ENCODE assay signal across 2 cellular contexts in genomic region chr3:24405057-24405456, GRCh38.
TF ChIP-seq lines count a peak whose summit lies in the region.

No MANE protein-coding gene starts in this region.

TF ChIP-seq in liver, 16 proteins besides CTCF, POLR2A, EP300 and RAD21 (continued from another document):
- TF ChIP-seq REST (IDR thresholded peaks at IDR 0.05): no peak
- no peak for TF ChIP-seq HNF4G (IDR thresholded peaks at IDR 0.05)
- no peak for TF ChIP-seq EGR1 (IDR thresholded peaks at IDR 0.05; ENCODE audit: low read depth in 2 of 2)
- no peak for TF ChIP-seq RXRA (IDR thresholded peaks at IDR 0.05)
- no peak for TF ChIP-seq YY1 (IDR thresholded peaks at IDR 0.05)
- no peak for TF ChIP-seq JUND (IDR thresholded peaks at IDR 0.05)
- no peak for TF ChIP-seq TAF1 (conservative IDR thresholded peaks at IDR 0.05)

TF ChIP-seq in HepG2, 621 proteins besides CTCF, POLR2A, EP300 and RAD21 (continued from another document):
- TF ChIP-seq RAD51 (IDR thresholded peaks at IDR 0.05; ENCODE audit: borderline replicate concordance) (no peak), RBM22 (optimal IDR thresholded peaks at IDR 0.05; ENCODE audit: low read length) (no peak), ZNF619 (CRISPR knock-in tag; IDR thresholded peaks at IDR 0.05) (no peak), SP4 (CRISPR knock-in tag; IDR thresholded peaks at IDR 0.05) (no peak)
